In the genomic region with DNA sequence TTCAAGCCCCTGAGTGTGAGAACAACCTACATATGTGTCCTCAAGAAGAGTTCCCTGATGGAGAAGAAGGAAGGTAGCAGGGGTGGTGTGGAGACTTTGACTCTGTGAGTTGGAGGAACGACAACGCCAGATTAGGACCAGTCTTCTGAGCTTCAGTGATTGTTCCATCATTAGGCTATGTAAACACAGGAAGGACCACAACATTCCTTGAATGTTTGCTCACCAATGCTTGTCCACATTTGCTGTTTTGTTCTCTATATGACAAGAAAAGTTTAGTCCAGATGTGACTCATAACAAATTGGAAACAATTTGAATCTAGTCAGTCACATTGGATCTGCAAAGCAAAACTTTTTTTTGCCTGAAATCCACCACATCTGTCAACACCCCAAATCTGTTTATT, we compare ENCODE assay signal across 10 cellular contexts.
DNase-seq lines count a peak whose midpoint lies in the region; ATAC-seq, FAIRE-seq and TF ChIP-seq lines count a peak whose summit lies in the region.
"Had no signal": no experiment of that assay in that cellular context is flagged by ENCODE, and none has a peak within 500 bp of the region (broad histone marks: within the 10 kb centered on the region; RNA-seq: fewer than 3 reads in every experiment).

No MANE protein-coding gene starts in this region.

- H3K27me3 Mint-ChIP-seq in MCF 10A (ENCODE audit: insufficient read depth, unreplicated experiment): no peaks in the 10 kb centered on the region

- no peak overlapping the region for H3K9ac ChIP-seq in keratinocyte (ENCODE audit: control insufficient read depth, extremely low read depth, insufficient read depth, low read length)

- H3K9me3 Mint-ChIP-seq in MCF 10A (ENCODE audit: unreplicated experiment): no peaks in the 10 kb centered on the region

- H3K4me1 ChIP-seq in keratinocyte (ENCODE audit: control insufficient read depth, extremely low read depth, insufficient read depth, low read length): peaks cover 3% of the 10 kb centered on the region

- intact Hi-C loops in MCF 10A (cut with micrococcal nuclease): no loop called here

- peaks cover 3% of the 10 kb centered on the region for H3K27me3 ChIP-seq in keratinocyte (ENCODE audit: control insufficient read depth, extremely low read depth, insufficient read depth, low read length)

- H3K4me2 ChIP-seq in keratinocyte (ENCODE audit: control insufficient read depth, extremely low read depth, insufficient read depth, low read depth, low read length): no peak overlapping the region

- POLR2A ChIA-PET in MCF 10A (lab: Yijun Ruan, JAX): no interaction called here

- no peak overlapping the region for H3K27ac Mint-ChIP-seq in MCF 10A (ENCODE audit: low read depth, unreplicated experiment)

- H3K4me3 ChIP-seq in HFF-Myc (replicated peaks; ENCODE audit: low read depth, low read length) (no peak overlapping the region), keratinocyte (ENCODE audit: control insufficient read depth in 2 of 3, extremely low read depth in 1 of 3, insufficient read depth in 2 of 3, low read depth in 1 of 3, low read length in 3 of 3) (no peak overlapping the region)

- in situ Hi-C loops in ACHN (cut with HindIII; ENCODE audit: low pct_ligation_motif_present, low pct_unique_long_range_greater_than_20kb, low sequenced_read_pairs): no loop called here

- H3K9me3 ChIP-seq in keratinocyte (ENCODE audit: control insufficient read depth, low read depth, low read length): no peaks in the 10 kb centered on the region

- TF ChIP-seq CTCF in HFF-Myc (IDR thresholded peaks at IDR 0.05; ENCODE audit: low read depth, low read length, missing control alignments) (no peak), MCF 10A (IDR thresholded peaks at IDR 0.05; ENCODE audit: unreplicated experiment) (no peak), keratinocyte (optimal IDR thresholded peaks at IDR 0.05 in 1 of 3, IDR thresholded peaks at IDR 0.05 in 1 of 3, conservative IDR thresholded peaks at IDR 0.05 in 1 of 3; ENCODE audit: extremely low read depth in 1 of 3, insufficient read depth in 2 of 3, low read length in 3 of 3) (no peak)

- no peaks in the 10 kb centered on the region for H3K79me2 ChIP-seq in keratinocyte (ENCODE audit: control insufficient read depth, insufficient read depth, low read length)

- peak; percentile 63 for DNase-seq in ACHN
- DNase-seq in HFF-Myc (ENCODE audit: extremely low read depth, low read depth): peak; percentile 71
- DNase-seq in MCF 10A (ENCODE audit: unreplicated experiment): peak; percentile 49
- DNase-seq in keratinocyte (ENCODE audit: low read depth, low spot score): no peak
- no peak for DNase-seq in NCI-H1417 (lab: John Stamatoyannopoulos, UW)
- no peak for DNase-seq in UCSD-AML1 (lab: John Stamatoyannopoulos, UW; ENCODE audit: unreplicated experiment)
- DNase-seq: effector CD4-positive, alpha-beta T cell had no signal

- ATAC-seq in HG03432 (IDR thresholded peaks at IDR 0.05; ENCODE audit: unreplicated experiment): no peak
- no peak for ATAC-seq in HG03175 (IDR thresholded peaks at IDR 0.05; ENCODE audit: unreplicated experiment)

- H3K9me1 ChIP-seq in keratinocyte (ENCODE audit: control insufficient read depth, extremely low read depth, insufficient read depth, low read length): no peaks in the 10 kb centered on the region

- H3K4me1 Mint-ChIP-seq in MCF 10A (ENCODE audit: insufficient read depth, unreplicated experiment): peaks cover 6% of the 10 kb centered on the region

- H3K36me3 ChIP-seq in keratinocyte (ENCODE audit: control insufficient read depth in 2 of 2, extremely low read depth in 1 of 2, insufficient read depth in 2 of 2, low read length in 2 of 2): no peaks in the 10 kb centered on the region

- H3K4me3 Mint-ChIP-seq in MCF 10A (ENCODE audit: unreplicated experiment): no peak overlapping the region

- H3K36me3 Mint-ChIP-seq in MCF 10A (ENCODE audit: insufficient read depth, unreplicated experiment): no peaks in the 10 kb centered on the region

- CTCF ChIA-PET in MCF 10A (lab: Yijun Ruan, JAX): interaction anchor here (0.7 to 1.2 kb wide), 3 partner anchors 12 to 125 kb away, joined by 3 to 7 read pairs (median 4); a partner anchor contains a TSS

- FAIRE-seq in keratinocyte (lab: Jason Lieb, UNC): peak; percentile 75

- dilution Hi-C loops in keratinocyte (cut with MboI; ENCODE audit: extremely low pct_ligation_motif_present, low sequenced_read_pairs): no loop called here

- H2AFZ ChIP-seq in keratinocyte (ENCODE audit: control insufficient read depth, low read length): no peak overlapping the region

- H4K20me1 ChIP-seq in keratinocyte (ENCODE audit: control insufficient read depth, extremely low read depth, insufficient read depth, low read length): no peaks in the 10 kb centered on the region

- H3K27ac ChIP-seq in keratinocyte (ENCODE audit: control insufficient read depth, insufficient read depth, low read length): no peak overlapping the region
- H3K27ac ChIP-seq: C4-2B had no signal

- no TSS peak for BruUV-seq in MCF 10A (replicated peaks; lab: Mats Ljungman, UMichigan)

Comparison
In these comparisons a context has a peak if more than half of its experiments do, and no peak if none do; other contexts are left out.
1. DNase-seq: peak in ACHN (single experiment), HFF-Myc (single experiment) and MCF 10A (single experiment); none in keratinocyte (single experiment), NCI-H1417 (0 of 3) and UCSD-AML1 (single experiment).